ENCODE assay signal across 26 cellular contexts in the genomic region with DNA sequence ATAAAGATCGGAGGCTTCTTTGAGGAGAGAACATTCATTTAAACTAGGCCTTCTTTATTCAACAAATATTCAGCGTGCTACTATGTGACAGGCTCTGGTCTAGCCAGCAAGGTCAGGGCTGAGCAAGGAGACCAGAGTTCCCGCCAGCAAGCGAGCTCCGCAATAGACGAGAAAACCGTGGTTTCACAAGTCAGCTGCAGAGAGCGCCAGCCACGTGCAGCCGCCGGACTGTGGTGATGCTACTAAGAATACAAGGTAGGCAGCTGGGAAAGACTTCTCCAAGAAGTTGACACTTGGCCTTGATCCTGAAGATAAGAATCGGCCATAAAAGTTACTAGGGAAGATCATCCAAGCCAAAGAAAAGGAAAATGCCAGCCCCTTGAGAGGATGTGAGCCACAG.
"Had no signal": no experiment of that assay in that cellular context is flagged by ENCODE, and none has a peak within 500 bp of the region (broad histone marks: within the 10 kb centered on the region; RNA-seq: fewer than 3 reads in every experiment).

No MANE protein-coding gene starts in this region.

- H3K27me3 ChIP-seq: stomach, suprapubic skin, testis, thyroid gland, tibial artery, tibial nerve, transverse colon, upper lobe of left lung, upper lobe of right lung, uterus, vagina had no signal

- H3K27ac ChIP-seq: stomach, suprapubic skin, testis, thoracic aorta, thyroid gland, tibial artery, tibial nerve, transverse colon, upper lobe of left lung, upper lobe of right lung, uterus, vagina had no signal

- H3K4me3 ChIP-seq: stomach, suprapubic skin, testis, thoracic aorta, thyroid gland, tibial artery, tibial nerve, transverse colon, upper lobe of left lung, upper lobe of right lung, uterus, vagina had no signal

- ATAC-seq: stimulated activated effector memory CD8-positive, alpha-beta T cell treated with anti-CD3 and anti-CD28 coated beads, Interleukin-12 subunit alpha, Interleukin-12 subunit beta, amount 100 ng/mL, for 72 hours; stimulated activated memory B cell treated with anti-CD40 and anti-IgM and Interleukin-4, amounts not matched to agents 10 μg/mL and 1 μg/mL and 100 μg/mL, for 72 hours; stimulated activated naive B cell treated with anti-CD40 and anti-IgM and Interleukin-4, amounts not matched to agents 10 μg/mL and 1 μg/mL and 100 μg/mL, for 72 hours; stimulated activated naive CD8-positive, alpha-beta T cell treated with anti-CD3 and anti-CD28 coated beads, Interleukin-15, amount 100 ng/mL, for 72 hours; stimulated activated naive CD8-positive, alpha-beta T cell treated with anti-CD3 and anti-CD28 coated beads, Interleukin-15, Interleukin-2, amounts not matched to agents 100 U/mL and 50 U/mL, for 24 hours; upper lobe of right lung had no signal

- H3K4me1 ChIP-seq: suprapubic skin, testis, thyroid gland, tibial artery, tibial nerve, transverse colon, upper lobe of left lung, upper lobe of right lung, uterus, vagina had no signal

- DNase-seq: stimulated activated CD4-positive, alpha-beta T cell treated with anti-CD3 and anti-CD28 coated beads, Interleukin-2, amount 100 ng/mL, for 48 hours; stimulated activated CD4-positive, alpha-beta T cell treated with anti-CD3 and anti-CD28 coated beads, Interleukin-4, amount 100 ng/mL, for 1 hour; stimulated activated CD4-positive, alpha-beta T cell treated with anti-CD3 and anti-CD28 coated beads, Interleukin-4, amount 100 ng/mL, for 24 hours; stimulated activated CD4-positive, alpha-beta T cell treated with anti-CD3 and anti-CD28 coated beads, Interleukin-4, amount 100 ng/mL, for 4 hours; stimulated activated CD8-positive, alpha-beta memory T cell treated with anti-CD3 and anti-CD28 coated beads, Interleukin-4, amount 100 ng/mL, for 48 hours; stimulated activated naive B cell treated with anti-CD40 and anti-IgM and Interleukin-4, amounts not matched to agents 10 μg/mL and 1 μg/mL and 100 μg/mL, for 72 hours; stimulated activated naive CD4-positive, alpha-beta T cell; stimulated activated naive CD4-positive, alpha-beta T cell treated with Interleukin-2 at 50 U/mL for 16 hours; stimulated activated naive CD8-positive, alpha-beta T cell treated with anti-CD3 and anti-CD28 coated beads, Interleukin-15, amount 100 ng/mL, for 72 hours; stimulated activated naive CD8-positive, alpha-beta T cell treated with anti-CD3 and anti-CD28 coated beads, Interleukin-15, Interleukin-2, amounts not matched to agents 100 U/mL and 50 U/mL, for 24 hours; stomach; substantia nigra; testis; thyroid gland; tibial artery; transverse colon; trophoblast cell; upper lobe of left lung; upper lobe of right lung; uterus had no signal

- H3K9me3 ChIP-seq: stomach, suprapubic skin, testis, thoracic aorta, thyroid gland, tibial artery, transverse colon, upper lobe of left lung, upper lobe of right lung, uterus, vagina had no signal

- H3K36me3 ChIP-seq: stomach, suprapubic skin, thoracic aorta, thyroid gland, tibial artery, tibial nerve, transverse colon, upper lobe of left lung, upper lobe of right lung, uterus, vagina had no signal
